In the genomic region with DNA sequence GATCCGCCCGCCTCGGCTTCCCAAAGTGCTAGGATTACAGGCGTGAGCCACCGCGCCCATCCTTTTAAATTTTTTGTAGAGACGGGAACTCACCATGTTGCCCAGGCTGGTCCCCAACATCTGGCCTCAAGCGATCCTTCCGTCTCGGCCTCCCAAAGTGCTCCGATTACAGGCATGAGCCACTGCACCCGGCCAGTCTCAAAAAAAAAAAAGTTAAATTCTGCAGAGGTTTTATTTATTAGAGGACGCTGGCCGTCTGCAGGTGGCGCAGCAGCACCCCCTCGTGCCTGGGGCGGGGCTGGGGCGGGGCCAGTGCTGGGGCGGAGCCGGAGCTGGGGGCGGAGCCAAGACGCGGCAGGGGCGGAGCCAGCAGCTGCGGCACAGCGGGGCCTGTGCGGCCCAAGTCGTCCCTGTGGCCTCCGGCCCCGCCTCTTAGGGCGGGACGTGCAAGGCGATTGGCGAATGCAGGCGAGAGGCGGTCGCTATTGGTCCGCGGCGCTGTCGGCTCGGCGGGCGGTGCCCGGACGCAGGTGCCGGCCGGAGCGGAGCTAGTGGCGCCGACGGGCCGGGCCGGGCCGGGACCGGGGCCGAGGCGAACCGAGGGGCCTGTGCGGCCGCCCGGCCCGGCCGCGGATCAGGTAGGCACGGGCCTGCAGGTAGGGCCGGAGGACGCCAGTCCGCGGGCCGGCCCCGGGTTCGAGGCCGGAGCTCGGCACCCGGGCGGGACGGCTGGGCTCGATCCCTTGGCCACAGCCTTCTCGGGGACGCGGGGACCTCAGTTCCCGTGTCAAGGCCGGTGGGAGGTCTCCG, we compare ENCODE assay signal across 8 cellular contexts. TPM values are rescaled to one million over a fixed set of nuclear protein-coding genes. Genes with fewer than 3 reads are reported as not detected.
DNase-seq lines count a peak whose midpoint lies in the region; ATAC-seq and TF ChIP-seq lines count a peak whose summit lies in the region.

TSS of gene MARCHF2 (plus strand) at position 523 of the 810 bp plus-strand sequence. CDS start 8,536 bp downstream, outside the sequence.

- peak within 1 kb of the TSS; percentile 52 for H3K4me3 Mint-ChIP-seq in activated CD4-positive, alpha-beta T cell treated with anti-CD3 and anti-CD28 coated beads, Interleukin-2, amount 10 ng/mL, durations not matched to agents 24 days and 14 days

- H3K4me1 ChIP-seq in left lung = peaks cover 5 to 45% of the 10 kb centered on the region in 2 donors

- H3K27ac Mint-ChIP-seq in activated CD4-positive, alpha-beta T cell treated with anti-CD3 and anti-CD28 coated beads, Interleukin-2, amount 10 ng/mL, durations not matched to agents 24 days and 14 days = peak within 1 kb of the TSS; percentile 29

- intact Hi-C loops in activated CD4-positive, alpha-beta T cell treated with anti-CD3 and anti-CD28 coated beads, Interleukin-2, amount 10 ng/mL, durations not matched to agents 24 days and 14 days (cut with micrococcal nuclease) = loop anchor here (1.0 to 2.0 kb wide), 4 partner anchors 23 to 166 kb away; partner anchors contain the start of genes HNRNPM and RAB11B
- intact Hi-C loops in left lung (cut with DNase I) = no loop called here

- ATAC-seq in GM19351 (IDR thresholded peaks at IDR 0.05; ENCODE audit: unreplicated experiment) = peak; percentile 99
- ATAC-seq in HG03520 (IDR thresholded peaks at IDR 0.05; ENCODE audit: unreplicated experiment) = peak; percentile 98
- ATAC-seq in left lung = peak; percentile 100

- H3K27me3 ChIP-seq in left lung = no peaks in the 10 kb centered on the region

- H3K9me3 ChIP-seq in left lung = no peaks in the 10 kb centered on the region

- H3K4me1 Mint-ChIP-seq in activated CD4-positive, alpha-beta T cell treated with anti-CD3 and anti-CD28 coated beads, Interleukin-2, amount 10 ng/mL, durations not matched to agents 24 days and 14 days = peaks cover 8% of the 10 kb centered on the region

- TF ChIP-seq CTCF in C4-2B (conservative IDR thresholded peaks at IDR 0.05) (peak; percentile 94), coronary artery (IDR thresholded peaks at IDR 0.05) (peak; percentile 37), left lung (IDR thresholded peaks at IDR 0.05) (peak; percentile 61 to 69)

- H3K9me3 Mint-ChIP-seq in activated CD4-positive, alpha-beta T cell treated with anti-CD3 and anti-CD28 coated beads, Interleukin-2, amount 10 ng/mL, durations not matched to agents 24 days and 14 days = no peaks in the 10 kb centered on the region

- no peaks in the 10 kb centered on the region for H3K36me3 Mint-ChIP-seq in activated CD4-positive, alpha-beta T cell treated with anti-CD3 and anti-CD28 coated beads, Interleukin-2, amount 10 ng/mL, durations not matched to agents 24 days and 14 days (ENCODE audit: low read depth)

- no peaks in the 10 kb centered on the region for H3K36me3 ChIP-seq in left lung

- H3K4me3 ChIP-seq in coronary artery (peak within 1 kb of the TSS; percentile 95), left lung (peak within 1 kb of the TSS; percentile 81 to 90)

- H3K27ac ChIP-seq in C4-2B (peak within 1 kb of the TSS; percentile 67), coronary artery (peak within 1 kb of the TSS; percentile 31 to 82), left lung (peak within 1 kb of the TSS in 1 of 2 donors; percentile 80)

- no peaks in the 10 kb centered on the region for H3K27me3 Mint-ChIP-seq in activated CD4-positive, alpha-beta T cell treated with anti-CD3 and anti-CD28 coated beads, Interleukin-2, amount 10 ng/mL, durations not matched to agents 24 days and 14 days

- DNase-seq in NCI-H526 treated with DMSO at 0.1 percent for 48 hours (lab: John Stamatoyannopoulos, UW) = peak; percentile 88
- peak; percentile 99 for DNase-seq in activated CD4-positive, alpha-beta T cell treated with anti-CD3 and anti-CD28 coated beads, Interleukin-2, amount 10 ng/mL, durations not matched to agents 24 days and 14 days
- peak; percentile 96 for DNase-seq in coronary artery (ENCODE audit: low spot score)
- peak; percentile 97 to 98 for DNase-seq in left lung
- DNase-seq in stimulated activated CD4-positive, alpha-beta T cell treated with anti-CD3 and anti-CD28 coated beads, Interleukin-2, amount 100 ng/mL, for 4 hours (ENCODE audit: low read depth) = peak; percentile 93

RNA-seq across cellular contexts. Expression of gene MARCHF2, which starts in this region (rescaled TPM):
- total RNA-seq in activated CD4-positive, alpha-beta T cell treated with anti-CD3 and anti-CD28 coated beads, Interleukin-2, amount 10 ng/mL, durations not matched to agents 24 days and 14 days = 7.9 and 8.8 TPM in 2 replicates
- total RNA-seq in left lung = 10 to 100 TPM; 46.5 to 54.6 TPM

Comparison
In these comparisons a context has a peak if more than half of its experiments do, and no peak if none do; other contexts are left out.
1. CTCF ChIP-seq: peak in every context shown above with its lines; median percentile 94 in C4-2B; 65 in left lung; 37 in coronary artery.